Comparison of ENCODE assay signal across 2 cellular contexts in genomic region chr13:51900471-51900870, GRCh38.
TF ChIP-seq lines count a peak whose summit lies in the region.

No MANE protein-coding gene starts in this region.

TF ChIP-seq in HepG2, 621 proteins besides CTCF, POLR2A, EP300 and RAD21:
- peak; percentile 65 for TF ChIP-seq MAFF (IDR thresholded peaks at IDR 0.05; ENCODE audit: low read depth, low read length)
- peak; percentile 64 to 77; a peak in 3 of 4 replicates for TF ChIP-seq MAFK (conservative IDR thresholded peaks at IDR 0.05 in 1 of 2, IDR thresholded peaks at IDR 0.05 in 1 of 2; ENCODE audit: low read length in 2 of 2)
- no peak for TF ChIP-seq CCAR2 (optimal IDR thresholded peaks at IDR 0.05; ENCODE audit: low read depth, low read length)

TF ChIP-seq in K562, 482 proteins besides CTCF, POLR2A, EP300 and RAD21:
- no peak for TF ChIP-seq NELFE (IDR thresholded peaks at IDR 0.05; ENCODE audit: insufficient read depth, insufficient read length)
- TF ChIP-seq MAFF (IDR thresholded peaks at IDR 0.05; ENCODE audit: low read length): peak; percentile 34; the same call in 1 of the 2 replicates
- TF ChIP-seq NBN (IDR thresholded peaks at IDR 0.05; ENCODE audit: low read depth): no peak
- no peak for TF ChIP-seq PRPF4 (IDR thresholded peaks at IDR 0.05; ENCODE audit: insufficient read depth, low read depth, low read length, poor library complexity, severe bottlenecking)
- 0 out of 2 replicates have a peak, but pooled peaks have one; percentile 4 for TF ChIP-seq MAFG (tag; conservative IDR thresholded peaks at IDR 0.05)
- peak; percentile 55 for TF ChIP-seq C11orf30 (IDR thresholded peaks at IDR 0.05; ENCODE audit: low read depth)
- peak; percentile 81 for TF ChIP-seq ZNF316 (IDR thresholded peaks at IDR 0.05)
